ENCODE assay signal across 22 cellular contexts in the genomic region with DNA sequence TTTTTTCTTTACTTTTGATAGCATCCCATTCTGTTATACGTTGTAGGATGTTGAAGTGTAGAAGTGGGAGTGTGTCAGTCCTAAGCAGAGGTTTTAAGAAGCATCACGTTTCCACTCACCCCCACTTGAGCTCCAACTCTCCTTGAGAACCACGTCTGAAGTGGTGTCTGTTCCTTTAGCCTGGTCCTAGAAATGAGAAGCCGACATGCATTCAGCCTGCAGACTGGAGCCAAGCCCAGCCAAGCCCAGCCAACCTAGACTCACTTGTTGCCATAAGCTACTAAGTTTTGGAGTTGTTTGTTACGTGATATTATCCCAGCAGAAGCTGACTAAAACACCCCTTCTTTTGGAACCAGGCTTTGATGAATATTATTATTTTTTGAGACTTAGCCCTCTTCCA.
"Had no signal": no experiment of that assay in that cellular context is flagged by ENCODE, and none has a peak within 500 bp of the region (broad histone marks: within the 10 kb centered on the region; RNA-seq: fewer than 3 reads in every experiment).

No MANE protein-coding gene starts in this region.

- H3K4me3 ChIP-seq: heart left ventricle, right atrium auricular region, skin epidermis, upper lobe of left lung had no signal

- DNase-seq: activated CD4-positive, alpha-beta T cell treated with anti-CD3 and anti-CD28 coated beads for 48 hours; activated CD8-positive, alpha-beta memory T cell treated with anti-CD3 and anti-CD28 coated beads, Interleukin-2, amount 50 U/mL, for 4 hours; activated CD8-positive, alpha-beta T cell treated with anti-CD3 and anti-CD28 coated beads, Interleukin-2, amount 10 ng/mL, durations not matched to agents 7 days and 5 days; activated effector memory CD4-positive, alpha-beta T cell treated with anti-CD3 and anti-CD28 coated beads, Interleukin-2, amount 50 U/mL, for 16 hours; activated naive CD8-positive, alpha-beta T cell treated with anti-CD3 and anti-CD28 coated beads, Interleukin-2, amount 10 ng/mL, durations not matched to agents 7 days and 5 days; activated T-cell treated with anti-CD3 and anti-CD28 coated beads, Interleukin-2, amount 50 U/mL, for 48 hours; anterior cingulate cortex; dermis blood vessel endothelial cell; effector memory CD8-positive, alpha-beta T cell; foreskin melanocyte; heart left ventricle; immature natural killer cell; mesendoderm; stimulated activated CD4-positive, alpha-beta T cell treated with anti-CD3 and anti-CD28 coated beads, Interleukin-15, amount 100 ng/mL, for 24 hours; stimulated activated CD4-positive, alpha-beta T cell treated with anti-CD3 and anti-CD28 coated beads, Interleukin-4, amount 100 ng/mL, for 1 hour; stimulated activated naive CD8-positive, alpha-beta T cell treated with anti-CD3 and anti-CD28 coated beads, Interleukin-15, amount 100 ng/mL, for 72 hours; T-helper 2 cell; upper lobe of left lung had no signal

- H3K9me3 Mint-ChIP-seq: activated naive CD8-positive, alpha-beta T cell treated with anti-CD3 and anti-CD28 coated beads, Interleukin-2, amount 10 ng/mL, durations not matched to agents 7 days and 5 days; effector memory CD8-positive, alpha-beta T cell; immature natural killer cell; WTC11 had no signal

- H3K27me3 Mint-ChIP-seq: activated naive CD8-positive, alpha-beta T cell treated with anti-CD3 and anti-CD28 coated beads, Interleukin-2, amount 10 ng/mL, durations not matched to agents 7 days and 5 days; effector memory CD8-positive, alpha-beta T cell; stimulated activated naive CD8-positive, alpha-beta T cell treated with anti-CD3 and anti-CD28 coated beads, Interleukin-15, amount 100 ng/mL, for 72 hours had no signal

- H3K9me3 ChIP-seq: heart left ventricle, right atrium auricular region, upper lobe of left lung had no signal

- H3K27ac ChIP-seq: heart left ventricle, right atrium auricular region, skin epidermis, upper lobe of left lung had no signal

- H3K36me3 Mint-ChIP-seq: immature natural killer cell, WTC11 had no signal

- H3K4me3 Mint-ChIP-seq: activated CD8-positive, alpha-beta T cell treated with anti-CD3 and anti-CD28 coated beads, Interleukin-2, amount 10 ng/mL, durations not matched to agents 7 days and 5 days; activated naive CD8-positive, alpha-beta T cell treated with anti-CD3 and anti-CD28 coated beads, Interleukin-2, amount 10 ng/mL, durations not matched to agents 7 days and 5 days; effector memory CD8-positive, alpha-beta T cell; immature natural killer cell; stimulated activated naive CD8-positive, alpha-beta T cell treated with anti-CD3 and anti-CD28 coated beads, Interleukin-15, amount 100 ng/mL, for 72 hours; WTC11 had no signal

- H3K27ac Mint-ChIP-seq: activated CD8-positive, alpha-beta T cell treated with anti-CD3 and anti-CD28 coated beads, Interleukin-2, amount 10 ng/mL, durations not matched to agents 7 days and 5 days; activated naive CD8-positive, alpha-beta T cell treated with anti-CD3 and anti-CD28 coated beads, Interleukin-2, amount 10 ng/mL, durations not matched to agents 7 days and 5 days; progenitor cell of endocrine pancreas; stimulated activated naive CD8-positive, alpha-beta T cell treated with anti-CD3 and anti-CD28 coated beads, Interleukin-15, amount 100 ng/mL, for 72 hours; WTC11 had no signal

- H3K36me3 ChIP-seq: heart left ventricle, right atrium auricular region, upper lobe of left lung had no signal

- ATAC-seq: activated CD8-positive, alpha-beta T cell treated with anti-CD3 and anti-CD28 coated beads, Interleukin-2, amount 10 ng/mL, durations not matched to agents 7 days and 5 days; effector memory CD8-positive, alpha-beta T cell; heart left ventricle; stimulated activated naive CD8-positive, alpha-beta T cell treated with anti-CD3 and anti-CD28 coated beads, Interleukin-15, amount 100 ng/mL, for 72 hours; WTC11 had no signal

- H3K27me3 ChIP-seq: heart left ventricle, right atrium auricular region, upper lobe of left lung had no signal
